In genomic region chr12:42779186-42779859, GRCh38 we compare ENCODE assay signal across 20 cellular contexts.
DNase-seq lines count a peak whose midpoint lies in the region; ATAC-seq and TF ChIP-seq lines count a peak whose summit lies in the region.
"Had no signal": no experiment of that assay in that cellular context is flagged by ENCODE, and none has a peak within 500 bp of the region (broad histone marks: within the 10 kb centered on the region; RNA-seq: fewer than 3 reads in every experiment).

No MANE protein-coding gene starts in this region.

- H3K4me1 Mint-ChIP-seq in MCF 10A (ENCODE audit: insufficient read depth, unreplicated experiment) = peaks cover 23% of the 10 kb centered on the region

- ATAC-seq in left cardiac atrium (peak; percentile 30 to 63), HG03159 (IDR thresholded peaks at IDR 0.05; ENCODE audit: unreplicated experiment) (no peak)
- no peak for ATAC-seq in activated CD4-positive, CD25-positive, alpha-beta regulatory T cell treated with anti-CD3 and anti-CD28 coated beads, Interleukin-2, amount 50 U/mL, for 24 hours
- ATAC-seq: lower lobe of right lung had no signal

- peak overlapping the region; percentile 7 for H3K27ac ChIP-seq in cardiac muscle cell
- peak overlapping the region in 1 of 4 donors; percentile 1 for H3K27ac ChIP-seq in tibial nerve
- H3K27ac ChIP-seq in spleen = no peak overlapping the region
- H3K27ac ChIP-seq: adrenal gland, lower lobe of right lung, SJSA1 had no signal

- H3K27me3 Mint-ChIP-seq in MCF 10A (ENCODE audit: insufficient read depth, unreplicated experiment) = no peaks in the 10 kb centered on the region
- H3K27me3 Mint-ChIP-seq: dendritic cell treated with granulocyte-macrophage colony-stimulating factor and Interleukin-4, amounts not matched to agents 40 ng/mL and 50 ng/mL, for 4 days had no signal

- WGBS in tibial nerve, 2 donors = 60 to 77% methylated on average over 7 of the region's 7 CpGs
- 84 to 91% (median 89%) methylated on average over 7 of the region's 7 CpGs for WGBS in spleen, 5 donors

- H3K4me1 ChIP-seq in cardiac muscle cell (ENCODE audit: low read depth) (peaks cover 44% of the 10 kb centered on the region), tibial nerve (peaks cover 0 to 20% (median 0%) of the 10 kb centered on the region in 4 donors), spleen (no peaks in the 10 kb centered on the region)
- H3K4me1 ChIP-seq: adrenal gland, lower lobe of right lung, SJSA1 had no signal

- no TSS peak for BruUV-seq in MCF 10A (replicated peaks; lab: Mats Ljungman, UMichigan)

- H3K4me3 ChIP-seq in cardiac muscle cell = no peak overlapping the region
- no peak overlapping the region for H3K4me3 ChIP-seq in tibial nerve
- H3K4me3 ChIP-seq in spleen = no peak overlapping the region
- H3K4me3 ChIP-seq: adrenal gland, lower lobe of right lung, SJSA1 had no signal

- TF ChIP-seq POLR2A in tibial nerve (IDR thresholded peaks at IDR 0.05) (no peak), spleen (IDR thresholded peaks at IDR 0.05) (no peak)

- POLR2A ChIA-PET in MCF 10A (lab: Yijun Ruan, JAX) = interaction anchor here (0.6 to 1.6 kb wide), 13 partner anchors 10 to 493 kb away, joined by 3 to 8 read pairs (median 4); no protein-coding TSS in a partner anchor

- no peak for TF ChIP-seq EP300 in tibial nerve (IDR thresholded peaks at IDR 0.05)

- CTCF ChIA-PET in MCF 10A (lab: Yijun Ruan, JAX) = interaction anchor here (0.6 to 1.5 kb wide), 4 partner anchors 10 to 556 kb away, joined by 3 to 6 read pairs (median 4); no protein-coding TSS in a partner anchor

- H3K27ac Mint-ChIP-seq in MCF 10A (ENCODE audit: low read depth, unreplicated experiment) = peak overlapping the region; percentile 81
- H3K27ac Mint-ChIP-seq: dendritic cell treated with granulocyte-macrophage colony-stimulating factor and Interleukin-4, amounts not matched to agents 40 ng/mL and 50 ng/mL, for 4 days; nephron progenitor cell; type B pancreatic cell had no signal

- no peaks in the 10 kb centered on the region for H3K9me3 Mint-ChIP-seq in MCF 10A (ENCODE audit: unreplicated experiment)
- H3K9me3 Mint-ChIP-seq: dendritic cell treated with granulocyte-macrophage colony-stimulating factor and Interleukin-4, amounts not matched to agents 40 ng/mL and 50 ng/mL, for 4 days; nephron progenitor cell had no signal

- H3K36me3 ChIP-seq in cardiac muscle cell = no peaks in the 10 kb centered on the region
- no peaks in the 10 kb centered on the region for H3K36me3 ChIP-seq in tibial nerve
- H3K36me3 ChIP-seq in spleen = no peaks in the 10 kb centered on the region
- H3K36me3 ChIP-seq: adrenal gland, lower lobe of right lung, SJSA1 had no signal

- H3K36me3 Mint-ChIP-seq in MCF 10A (ENCODE audit: insufficient read depth, unreplicated experiment) = no peaks in the 10 kb centered on the region
- H3K36me3 Mint-ChIP-seq: type B pancreatic cell had no signal

- peak overlapping the region; percentile 39 for H3K4me3 Mint-ChIP-seq in MCF 10A (ENCODE audit: unreplicated experiment)
- H3K4me3 Mint-ChIP-seq: dendritic cell treated with granulocyte-macrophage colony-stimulating factor and Interleukin-4, amounts not matched to agents 40 ng/mL and 50 ng/mL, for 4 days; nephron progenitor cell; type B pancreatic cell had no signal

- no peak for TF ChIP-seq CTCF in cardiac muscle cell (IDR thresholded peaks at IDR 0.05; ENCODE audit: low read depth, low read length)
- no peak for TF ChIP-seq CTCF in MCF 10A (IDR thresholded peaks at IDR 0.05; ENCODE audit: unreplicated experiment)
- no peak for TF ChIP-seq CTCF in tibial nerve (IDR thresholded peaks at IDR 0.05)
- TF ChIP-seq CTCF in spleen (IDR thresholded peaks at IDR 0.05 in 8 of 11, conservative IDR thresholded peaks at IDR 0.05 in 3 of 11) = no peak

- H3K9me3 ChIP-seq in cardiac muscle cell (ENCODE audit: low read depth) = no peaks in the 10 kb centered on the region
- H3K9me3 ChIP-seq in tibial nerve = no peaks in the 10 kb centered on the region
- no peaks in the 10 kb centered on the region for H3K9me3 ChIP-seq in spleen
- H3K9me3 ChIP-seq: adrenal gland, lower lobe of right lung, SJSA1 had no signal

- intact Hi-C loops in cardiac septum (cut with DNase I) = no loop called here
- intact Hi-C loops in MCF 10A (cut with micrococcal nuclease) = loop anchor here (10.0 kb wide), 1 partner anchor 195 kb away; the partner anchor contains the start of gene PRICKLE1
- intact Hi-C loops in left cardiac atrium (cut with DNase I) = no loop called here
- intact Hi-C loops in spleen (cut with DNase I; ENCODE audit: low total_unique reads) = no loop called here

- H3K27me3 ChIP-seq in cardiac muscle cell = no peaks in the 10 kb centered on the region
- no peaks in the 10 kb centered on the region for H3K27me3 ChIP-seq in tibial nerve
- H3K27me3 ChIP-seq in spleen (replicated peaks in 1 of 7) = no peaks in the 10 kb centered on the region
- H3K27me3 ChIP-seq: adrenal gland, SJSA1 had no signal

- DNase-seq in cardiac muscle cell (ENCODE audit: low read depth in 1 of 2, low spot score in 1 of 2) = peak in 1 of 2 donors; percentile 67
- no peak for DNase-seq in cardiac septum (ENCODE audit: low spot score)
- peak; percentile 79 for DNase-seq in MCF 10A (ENCODE audit: unreplicated experiment)
- no peak for DNase-seq in left cardiac atrium
- peak; percentile 28 to 38 for DNase-seq in tibial nerve (ENCODE audit: low spot score in 2 of 2)
- DNase-seq in spleen = no peak
- DNase-seq: ACHN; activated CD4-positive, alpha-beta T cell treated with anti-CD3 and anti-CD28 coated beads, Interleukin-2, amount 50 U/mL, for 1 hour; activated T-cell treated with anti-CD3 and anti-CD28 coated beads, Interleukin-2, amount 50 U/mL, for 48 hours; adrenal gland; foreskin melanocyte; lower lobe of right lung; NCI-H2171; nephron progenitor cell; stimulated activated CD4-positive, alpha-beta T cell treated with anti-CD3 and anti-CD28 coated beads, Interleukin-4, amount 100 ng/mL, for 1 hour had no signal

Comparison
In these comparisons a context has a peak if more than half of its experiments do, and no peak if none do; other contexts are left out.
1. DNase-seq: peak in MCF 10A (single experiment) and tibial nerve (2 of 2); none in cardiac septum (single experiment), left cardiac atrium (single experiment) and spleen (single experiment).
2. ATAC-seq: peak in left cardiac atrium (2 of 2); none in activated CD4-positive, CD25-positive, alpha-beta regulatory T cell treated with anti-CD3 and anti-CD28 coated beads, Interleukin-2, amount 50 U/mL, for 24 hours (0 of 2) and HG03159 (single experiment).